Comparison of ENCODE assay signal across 8 cellular contexts in genomic region chr17:29291163-29291752, GRCh38. TPM values are rescaled to one million over a fixed set of nuclear protein-coding genes. Genes with fewer than 3 reads are reported as not detected.
A peak's percentile ranks its signal among the peaks of the same experiment; 100 is the strongest.
DNase-seq lines count a peak whose midpoint lies in the region; ATAC-seq, FAIRE-seq and TF ChIP-seq lines count a peak whose summit lies in the region.

No MANE protein-coding gene starts in this region.

- H3K36me3 ChIP-seq in BJ (ENCODE audit: control insufficient read depth, insufficient read depth, low read length) (peaks cover 2% of the 10 kb centered on the region; the same call in 1 of the 2 replicates), WERI-Rb-1 (peaks cover 64% of the 10 kb centered on the region)

- H3K27me3 ChIP-seq in BJ (ENCODE audit: control insufficient read depth, insufficient read depth, low read length) (no peaks in the 10 kb centered on the region), WERI-Rb-1 (ENCODE audit: insufficient read depth, low read depth, severe bottlenecking) (no peaks in the 10 kb centered on the region)

- FAIRE-seq in GM12891 (lab: Jason Lieb, UNC) = no peak

- TF ChIP-seq CTCF in BJ (IDR thresholded peaks at IDR 0.05; ENCODE audit: insufficient read depth, low read depth, low read length) = peak; percentile 64
- TF ChIP-seq CTCF in WERI-Rb-1 (IDR thresholded peaks at IDR 0.05; ENCODE audit: low read depth, low read length) = peak; percentile 37; the same call in 1 of the 2 replicates
- peak; percentile 62 for TF ChIP-seq CTCF in fibroblast of pulmonary artery (IDR thresholded peaks at IDR 0.05; ENCODE audit: low read length, missing control alignments)

- DNase-seq in BJ (ENCODE audit: low read depth) = peak; percentile 22
- peak; percentile 24 for DNase-seq in GM12891 (ENCODE audit: insufficient read length, low spot score)
- DNase-seq in NCI-H2196 (lab: John Stamatoyannopoulos, UW; ENCODE audit: unreplicated experiment) = peak; percentile 54
- DNase-seq in WERI-Rb-1 = no peak
- peak; percentile 82 for DNase-seq in fibroblast of pulmonary artery (ENCODE audit: low read depth)
- DNase-seq in non-pigmented ciliary epithelial cell (ENCODE audit: low read depth) = peak; percentile 24

- no peak for TF ChIP-seq POLR2A in GM12891 (IDR thresholded peaks at IDR 0.05; ENCODE audit: low read depth, low read length)

- H3K9me3 ChIP-seq in WERI-Rb-1 (ENCODE audit: severe bottlenecking) = no peaks in the 10 kb centered on the region

- H3K27ac ChIP-seq in WERI-Rb-1 = no peak overlapping the region; the same call in 1 of the 2 replicates

- POLR2A ChIA-PET in BJ (lab: Charles Lee) = interaction anchor here (0.5 to 1.0 kb wide), 6 partner anchors 36 to 204 kb away, joined by 3 to 20 read pairs (median 5); partner anchors contain the start of gene MYO18A

- H3K4me3 ChIP-seq in BJ (ENCODE audit: low read depth, low read length) = peak overlapping the region; percentile 79
- peak overlapping the region; percentile 89 for H3K4me3 ChIP-seq in WERI-Rb-1 (ENCODE audit: low read depth, low read length)
- peak overlapping the region; percentile 98 for H3K4me3 ChIP-seq in fibroblast of pulmonary artery (replicated peaks; ENCODE audit: low read depth, low read length)

- ATAC-seq in GM19351 (IDR thresholded peaks at IDR 0.05; ENCODE audit: unreplicated experiment) = no peak
- no peak for ATAC-seq in GM18517 (IDR thresholded peaks at IDR 0.05; ENCODE audit: unreplicated experiment)

- CTCF ChIA-PET in BJ (lab: Yijun Ruan, JAX) = interaction anchor here (0.6 to 4.2 kb wide), 23 partner anchors 8 to 174 kb away, joined by 3 to 50 read pairs (median 6); partner anchors contain the start of gene MYO18A

TF ChIP-seq in GM12891, 5 proteins besides CTCF, POLR2A, EP300 and RAD21:
- TF ChIP-seq TAF1 (IDR thresholded peaks at IDR 0.05; ENCODE audit: low read depth, low read length) (no peak), POLR2AphosphoS5 (IDR thresholded peaks at IDR 0.05; ENCODE audit: low read depth, low read length) (no peak)

RNA-seq across cellular contexts. Expression of gene NUFIP2, which starts 2.7 kb away (rescaled TPM):
- polyA plus RNA-seq in BJ (2011; rRNA removed) = 7.3 and 9.5 TPM in 2 replicates
- 15.0 and 20.6 TPM in 2 replicates for polyA minus RNA-seq in BJ (2011; rRNA and poly(A)+ RNA removed)
- polyA plus RNA-seq in GM12891 (2012; ENCODE audit: low read depth, missing spikeins) = 12.3 TPM

RNA-seq across cellular contexts. Expression of gene CRYBA1, which starts 44.6 kb away (rescaled TPM):
- not detected in 2 replicates for polyA plus RNA-seq in BJ (2011; rRNA removed)
- polyA minus RNA-seq in BJ (2011; rRNA and poly(A)+ RNA removed) = not detected in 2 replicates
- not detected for polyA plus RNA-seq in GM12891 (2012; ENCODE audit: low read depth, missing spikeins)
